11 cellular contexts compared by ENCODE assay signal in genomic region chr6:137240168-137240567, GRCh38. TPM values are rescaled to one million over a fixed set of nuclear protein-coding genes. Genes with fewer than 3 reads are reported as not detected.
DNase-seq lines count a peak whose midpoint lies in the region; ATAC-seq and TF ChIP-seq lines count a peak whose summit lies in the region.
"Had no signal": no experiment of that assay in that cellular context is flagged by ENCODE, and none has a peak within 500 bp of the region (broad histone marks: within the 10 kb centered on the region; RNA-seq: fewer than 3 reads in every experiment).

No MANE protein-coding gene starts in this region.

- H3K9me3 ChIP-seq in breast epithelium = no peaks in the 10 kb centered on the region
- H3K9me3 ChIP-seq in right lobe of liver = no peaks in the 10 kb centered on the region
- H3K9me3 ChIP-seq: SK-N-SH had no signal

- peak; percentile 81 for ATAC-seq in Right ventricle myocardium inferior
- ATAC-seq in right lobe of liver = peak; percentile 32 to 52 (median 48)
- no peak for ATAC-seq in HG03378 (IDR thresholded peaks at IDR 0.05; ENCODE audit: unreplicated experiment)
- no peak for ATAC-seq in GM21717 (IDR thresholded peaks at IDR 0.05; ENCODE audit: unreplicated experiment)

- WGBS in right lobe of liver (ENCODE audit: insufficient coverage, low coverage, low lambda C conversion rate, missing lambda C conversion rate) = 21% methylated on average over 1 of the region's 1 CpG

- H3K4me1 ChIP-seq in breast epithelium = peaks cover 0 to 3% of the 10 kb centered on the region in 2 donors
- peaks cover 0 to 24% (median 0%) of the 10 kb centered on the region in 4 donors for H3K4me1 ChIP-seq in right lobe of liver

- intact Hi-C loops in Right ventricle myocardium inferior (cut with DNase I) = no loop called here
- intact Hi-C loops in cardiac septum (cut with DNase I) = no loop called here
- intact Hi-C loops in breast epithelium (cut with DNase I; ENCODE audit: low total_unique reads) = loop anchor here (5.0 kb wide), 1 partner anchor 387 kb away; no protein-coding TSS in a partner anchor
- intact Hi-C loops in right lobe of liver (cut with DNase I) = no loop called here

- H3K27ac ChIP-seq in breast epithelium (peak overlapping the region; percentile 45 to 80), right lobe of liver (no peak overlapping the region)

- H3K27me3 ChIP-seq in breast epithelium = no peaks in the 10 kb centered on the region
- H3K27me3 ChIP-seq in right lobe of liver = no peaks in the 10 kb centered on the region

- DNase-seq in Right ventricle myocardium inferior (ENCODE audit: missing footprints) (peak; percentile 81), cardiac septum (ENCODE audit: low spot score) (no peak), breast epithelium (ENCODE audit: low spot score in 2 of 2) (peak in 1 of 2 donors; percentile 67), right lobe of liver (peak in 1 of 3 donors; percentile 37), NCI-H2029 treated with DMSO at 0.1 percent for 48 hours (lab: John Stamatoyannopoulos, UW) (no peak)
- DNase-seq in activated CD4-positive, alpha-beta T cell treated with anti-CD3 and anti-CD28 coated beads, Interleukin-2, amount 50 U/mL, for 48 hours = no peak
- DNase-seq: NCI-H1092 treated with DMSO at 0.1 percent for 48 hours, nephron progenitor cell, SK-N-SH had no signal

- TF ChIP-seq CTCF in breast epithelium (IDR thresholded peaks at IDR 0.05) (no peak), right lobe of liver (IDR thresholded peaks at IDR 0.05) (no peak)

- no peak overlapping the region for H3K4me3 ChIP-seq in breast epithelium
- H3K4me3 ChIP-seq in right lobe of liver = no peak overlapping the region

- H3K36me3 ChIP-seq in breast epithelium (no peaks in the 10 kb centered on the region), right lobe of liver (no peaks in the 10 kb centered on the region)

- no peak for TF ChIP-seq POLR2A in breast epithelium (IDR thresholded peaks at IDR 0.05)
- no peak for TF ChIP-seq POLR2A in right lobe of liver (IDR thresholded peaks at IDR 0.05)

RNA-seq across cellular contexts. Expression of gene IFNGR1, which starts 21.0 kb away (rescaled TPM):
- 103 TPM for total RNA-seq in Right ventricle myocardium inferior
- total RNA-seq in cardiac septum = 60.1 TPM
- total RNA-seq in breast epithelium = 100 to 1,000 TPM; 126 to 207 (median 144) TPM
- total RNA-seq in right lobe of liver = 10 to 100 TPM; 25.8 to 88.8 (median 37.4) TPM

Comparison
In these comparisons a context has a peak if more than half of its experiments do, and no peak if none do; other contexts are left out.
1. ATAC-seq: peak in Right ventricle myocardium inferior (single experiment) and right lobe of liver (4 of 4); none in HG03378 (single experiment) and GM21717 (single experiment).
2. H3K27ac ChIP-seq: peak in breast epithelium (2 of 2); none in right lobe of liver (0 of 3).